ENCODE assay signal across 8 cellular contexts in the genomic region with DNA sequence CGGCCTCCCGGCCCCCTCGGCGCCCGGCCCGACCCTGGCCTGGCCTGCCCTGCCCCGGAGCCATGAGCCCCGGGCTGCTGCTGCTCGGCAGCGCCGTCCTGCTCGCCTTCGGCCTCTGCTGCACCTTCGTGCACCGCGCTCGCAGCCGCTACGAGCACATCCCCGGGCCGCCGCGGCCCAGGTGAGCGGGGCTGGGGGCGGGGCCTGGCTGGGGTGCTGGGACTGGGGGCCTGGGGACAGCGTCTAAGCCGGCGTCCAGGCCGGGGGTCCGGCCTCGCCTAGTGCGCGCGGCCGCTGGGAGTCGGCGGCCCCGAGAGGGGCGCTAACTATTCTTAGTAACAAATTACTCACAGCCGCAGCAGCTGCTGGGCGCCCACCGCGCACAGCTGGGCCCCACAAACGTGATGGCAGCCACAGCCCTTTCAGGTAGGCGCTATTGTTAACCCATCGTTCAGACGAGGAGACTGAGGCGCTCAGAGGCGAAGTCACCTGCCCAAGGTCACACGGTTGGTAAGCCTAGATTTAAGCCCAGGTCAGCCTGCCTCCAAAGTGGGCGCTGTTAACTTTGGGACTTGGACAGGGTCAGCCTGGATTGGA. TPM values are rescaled to one million over a fixed set of nuclear protein-coding genes. Genes with fewer than 3 reads are reported as not detected.
DNase-seq lines count a peak whose midpoint lies in the region; ATAC-seq and TF ChIP-seq lines count a peak whose summit lies in the region.

No MANE protein-coding gene starts in this region.

- no peak for DNase-seq in BE2C
- DNase-seq in effector CD8-positive, alpha-beta T cell (lab: John Stamatoyannopoulos, UW) = peak; percentile 53
- peak; percentile 22 for DNase-seq in pons (ENCODE audit: low spot score)
- DNase-seq in G401 (ENCODE audit: low spot score) = no peak
- no peak for DNase-seq in mucosa of descending colon

- TF ChIP-seq CTCF in BE2C (IDR thresholded peaks at IDR 0.05; ENCODE audit: low read depth, low read length) (no peak), mucosa of descending colon (IDR thresholded peaks at IDR 0.05) (no peak)

- no peaks in the 10 kb centered on the region for H3K9me3 ChIP-seq in BE2C
- no peaks in the 10 kb centered on the region for H3K9me3 ChIP-seq in mucosa of descending colon

- ATAC-seq in GM19351 (IDR thresholded peaks at IDR 0.05; ENCODE audit: unreplicated experiment) = peak; percentile 35
- peak; percentile 21 for ATAC-seq in HG03558 (IDR thresholded peaks at IDR 0.05; ENCODE audit: extremely low read depth, unreplicated experiment)
- ATAC-seq in HG02798 (IDR thresholded peaks at IDR 0.05; ENCODE audit: poor library complexity, unreplicated experiment) = no peak
- no peak for ATAC-seq in mucosa of descending colon

- in situ Hi-C loops in G401 (cut with HindIII; ENCODE audit: low sequenced_read_pairs) = no loop called here

- H3K36me3 ChIP-seq in BE2C (no peaks in the 10 kb centered on the region), mucosa of descending colon (ENCODE audit: low read depth) (no peaks in the 10 kb centered on the region)

- intact Hi-C loops in mucosa of descending colon (cut with DNase I, micrococcal nuclease) = no loop called here

- H3K4me3 ChIP-seq in BE2C (ENCODE audit: low read depth, low read length) (peak overlapping the region; percentile 51), mucosa of descending colon (no peak overlapping the region)

- peaks cover 19% of the 10 kb centered on the region for H3K27me3 ChIP-seq in BE2C

- no peaks in the 10 kb centered on the region; the same call in 1 of the 2 replicates for H3K4me1 ChIP-seq in BE2C
- peaks cover 14% of the 10 kb centered on the region for H3K4me1 ChIP-seq in mucosa of descending colon (ENCODE audit: low read depth)

RNA-seq across cellular contexts. Expression of a gene that starts 0.4 kb away (rescaled TPM):
- 0.26 TPM for polyA plus RNA-seq in BE2C (2012; ENCODE audit: insufficient read depth, insufficient read length, low read depth)
- total RNA-seq in G401 (2014; rRNA removed; shearing (Covaris generic)) = 0.86 and 3.0 TPM in 2 replicates
- 1 to 10 TPM in 1 of 3 donors, under 1 TPM in 2; 0.14 to 1.0 (median 0.22) TPM for total RNA-seq in mucosa of descending colon

RNA-seq across cellular contexts. Expression of a gene that starts 39.5 kb away (rescaled TPM):
- polyA plus RNA-seq in BE2C (2012; ENCODE audit: insufficient read depth, insufficient read length, low read depth) = 0.14 TPM
- total RNA-seq in G401 (2014; rRNA removed; shearing (Covaris generic)) = 0.20 TPM in 1 of 2 replicates, not detected in the other
- 1 to 10 TPM in 2 of 3 donors, under 1 TPM in 1; 0.26 to 3.2 (median 1.1) TPM for total RNA-seq in mucosa of descending colon

Comparison
In these comparisons a context has a peak if more than half of its experiments do, and no peak if none do; other contexts are left out.
1. DNase-seq: peak in effector CD8-positive, alpha-beta T cell (single experiment) and pons (single experiment); none in BE2C (single experiment), G401 (single experiment) and mucosa of descending colon (0 of 3).
2. ATAC-seq: peak in GM19351 (single experiment) and HG03558 (single experiment); none in HG02798 (single experiment) and mucosa of descending colon (single experiment).